15 cellular contexts compared by ENCODE assay signal in genomic region chr17:75695141-75695829, GRCh38. TPM values are rescaled to one million over a fixed set of nuclear protein-coding genes. Genes with fewer than 3 reads are reported as not detected.
A peak's percentile ranks its signal among the peaks of the same experiment; 100 is the strongest.
DNase-seq lines count a peak whose midpoint lies in the region; ATAC-seq and TF ChIP-seq lines count a peak whose summit lies in the region.
"Had no signal": no experiment of that assay in that cellular context is flagged by ENCODE, and none has a peak within 500 bp of the region (broad histone marks: within the 10 kb centered on the region; RNA-seq: fewer than 3 reads in every experiment).

No MANE protein-coding gene starts in this region.

- POLR2A ChIA-PET in activated CD4-positive, alpha-beta memory T cell treated with anti-CD3 and anti-CD28 coated beads for 36 hours (lab: Charles Lee): no interaction called here

- CTCF ChIA-PET in activated CD4-positive, alpha-beta memory T cell treated with anti-CD3 and anti-CD28 coated beads for 36 hours (lab: Charles Lee): interaction anchor here (2.4 kb wide), 1 partner anchor 53 kb away, joined by 9 read pairs; no protein-coding TSS in a partner anchor

- H3K4me1 ChIP-seq in left ventricle myocardium inferior (peaks cover 98% of the 10 kb centered on the region), mucosa of stomach (ENCODE audit: control insufficient read depth, insufficient read depth, low read length) (peaks cover 82% of the 10 kb centered on the region), vagina (peaks cover 91% of the 10 kb centered on the region)

- no peaks in the 10 kb centered on the region for H3K9me3 Mint-ChIP-seq in activated CD4-positive, alpha-beta memory T cell treated with anti-CD3 and anti-CD28 coated beads for 36 hours
- H3K9me3 Mint-ChIP-seq: activated B cell treated with CpG ODN at 0.5 μM for 24 hours, memory B cell had no signal

- H3K36me3 ChIP-seq in left ventricle myocardium inferior (peaks cover 20% of the 10 kb centered on the region), mucosa of stomach (ENCODE audit: control insufficient read depth, insufficient read depth, low read length) (peaks cover 5% of the 10 kb centered on the region), vagina (peaks cover 0 to 15% of the 10 kb centered on the region in 2 donors)

- H3K27ac ChIP-seq in left ventricle myocardium inferior (replicated peaks) (peak overlapping the region; percentile 96), vagina (peak overlapping the region; percentile 69)

- peaks cover 28% of the 10 kb centered on the region for H3K36me3 Mint-ChIP-seq in activated CD4-positive, alpha-beta memory T cell treated with anti-CD3 and anti-CD28 coated beads for 36 hours

- H3K9me3 ChIP-seq in left ventricle myocardium inferior (replicated peaks) (no peaks in the 10 kb centered on the region), mucosa of stomach (ENCODE audit: control insufficient read depth, low read length) (no peaks in the 10 kb centered on the region), vagina (no peaks in the 10 kb centered on the region)
- H3K9me3 ChIP-seq: thoracic aorta had no signal

- H3K27me3 Mint-ChIP-seq in activated CD4-positive, alpha-beta memory T cell treated with anti-CD3 and anti-CD28 coated beads for 36 hours: no peaks in the 10 kb centered on the region
- H3K27me3 Mint-ChIP-seq: activated B cell treated with CpG ODN at 0.5 μM for 24 hours, memory B cell had no signal

- no peak for TF ChIP-seq POLR2A in vagina (IDR thresholded peaks at IDR 0.05)

- peak overlapping the region; percentile 1 for H3K9ac ChIP-seq in mucosa of stomach (ENCODE audit: low read length)

- peaks cover 19% of the 10 kb centered on the region for H3K4me1 Mint-ChIP-seq in activated CD4-positive, alpha-beta memory T cell treated with anti-CD3 and anti-CD28 coated beads for 36 hours (ENCODE audit: low read depth)

- TF ChIP-seq CTCF in left ventricle myocardium inferior (IDR thresholded peaks at IDR 0.05; ENCODE audit: borderline replicate concordance) (no peak), choroid plexus epithelial cell (conservative IDR thresholded peaks at IDR 0.05; ENCODE audit: low read depth, low read length) (no peak), vagina (IDR thresholded peaks at IDR 0.05) (no peak)

- DNase-seq in left ventricle myocardium inferior: no peak
- DNase-seq in left ventricle myocardium superior: no peak
- peak; percentile 39 for DNase-seq in choroid plexus epithelial cell (ENCODE audit: low read depth)
- no peak for DNase-seq in vagina (ENCODE audit: extremely low spot score in 2 of 2)
- no peak for DNase-seq in DMS53 (lab: John Stamatoyannopoulos, UW)
- no peak for DNase-seq in activated CD4-positive, alpha-beta memory T cell treated with anti-CD3 and anti-CD28 coated beads for 36 hours
- no peak for DNase-seq in NCI-H1105 (lab: John Stamatoyannopoulos, UW)
- DNase-seq: activated B cell treated with CpG ODN at 0.5 μM for 24 hours; activated naive CD4-positive, alpha-beta T cell; GF-D8; NCI-H146; stimulated activated CD4-positive, alpha-beta T cell treated with anti-CD3 and anti-CD28 coated beads, Interleukin-2, amount 100 ng/mL, for 24 hours had no signal

- no peak for ATAC-seq in left ventricle myocardium superior

- no peak overlapping the region for H3K4me3 Mint-ChIP-seq in activated CD4-positive, alpha-beta memory T cell treated with anti-CD3 and anti-CD28 coated beads for 36 hours
- H3K4me3 Mint-ChIP-seq: activated B cell treated with CpG ODN at 0.5 μM for 24 hours, memory B cell had no signal

- H3K27ac Mint-ChIP-seq in activated CD4-positive, alpha-beta memory T cell treated with anti-CD3 and anti-CD28 coated beads for 36 hours: no peak overlapping the region
- H3K27ac Mint-ChIP-seq: activated B cell treated with CpG ODN at 0.5 μM for 24 hours, memory B cell had no signal

- H3K4me3 ChIP-seq in left ventricle myocardium inferior (no peak overlapping the region), choroid plexus epithelial cell (ENCODE audit: low read depth, low read length) (no peak overlapping the region), mucosa of stomach (ENCODE audit: low read length) (no peak overlapping the region), vagina (no peak overlapping the region)
- H3K4me3 ChIP-seq: thoracic aorta had no signal

- no peaks in the 10 kb centered on the region for H3K27me3 ChIP-seq in left ventricle myocardium inferior (ENCODE audit: low read depth)
- no peaks in the 10 kb centered on the region for H3K27me3 ChIP-seq in mucosa of stomach (ENCODE audit: control insufficient read depth, insufficient read depth, low read length)
- no peaks in the 10 kb centered on the region for H3K27me3 ChIP-seq in vagina

- intact Hi-C loops in left ventricle myocardium inferior (cut with micrococcal nuclease): no loop called here
- intact Hi-C loops in left ventricle myocardium superior (cut with micrococcal nuclease): no loop called here
- intact Hi-C loops in vagina (cut with DNase I): no loop called here
- intact Hi-C loops in activated CD4-positive, alpha-beta memory T cell treated with anti-CD3 and anti-CD28 coated beads for 36 hours (cut with micrococcal nuclease): no loop called here

RNA-seq across cellular contexts. Expression of gene ITGB4, which starts 26.0 kb away (rescaled TPM):
- total RNA-seq in left ventricle myocardium inferior (10.6 TPM), left ventricle myocardium superior (8.8 TPM), vagina (169 TPM)
- 1 to 10 TPM in 1 of 2 experiments, under 1 TPM in 1; 0.67 to 1.1 TPM for total RNA-seq in activated CD4-positive, alpha-beta memory T cell treated with anti-CD3 and anti-CD28 coated beads for 36 hours

RNA-seq across cellular contexts. Expression of gene SAP30BP, which starts 28.1 kb away (rescaled TPM):
- total RNA-seq in left ventricle myocardium inferior (47.2 TPM), left ventricle myocardium superior (47.8 TPM), vagina (79.1 TPM)
- 10 to 100 TPM; 81.4 to 92.7 TPM for total RNA-seq in activated CD4-positive, alpha-beta memory T cell treated with anti-CD3 and anti-CD28 coated beads for 36 hours

RNA-seq across cellular contexts. Expression of gene RECQL5, which starts 28.3 kb away (rescaled TPM):
- total RNA-seq in left ventricle myocardium inferior: 17.3 TPM
- 14.3 TPM for total RNA-seq in left ventricle myocardium superior
- 44.0 TPM for total RNA-seq in vagina
- total RNA-seq in activated CD4-positive, alpha-beta memory T cell treated with anti-CD3 and anti-CD28 coated beads for 36 hours: 10 to 100 TPM; 27.7 to 31.3 TPM

Comparison
In these comparisons a context has a peak if more than half of its experiments do, and no peak if none do; other contexts are left out.
1. RNA of gene ITGB4, which starts 26.0 kb away (total RNA-seq): 169 TPM in vagina (single experiment); 10.6 TPM in left ventricle myocardium inferior (single experiment), 8.8 TPM in left ventricle myocardium superior (single experiment) and 0.67 to 1.1 TPM in activated CD4-positive, alpha-beta memory T cell treated with anti-CD3 and anti-CD28 coated beads for 36 hours; every median in the first group is over 10 times any median in the second.